ENCODE assay signal across 13 cellular contexts in genomic region chr9:12874395-12874794, GRCh38.
DNase-seq lines count a peak whose midpoint lies in the region; ATAC-seq and TF ChIP-seq lines count a peak whose summit lies in the region.
"Had no signal": no experiment of that assay in that cellular context is flagged by ENCODE, and none has a peak within 500 bp of the region (broad histone marks: within the 10 kb centered on the region; RNA-seq: fewer than 3 reads in every experiment).

No MANE protein-coding gene starts in this region.

- 29% methylated on average over 3 of the region's 3 CpGs for WGBS in mammary epithelial cell (ENCODE audit: low coverage, missing lambda C conversion rate)
- 80% methylated on average over 3 of the region's 3 CpGs for WGBS in right lobe of liver (ENCODE audit: insufficient coverage, low coverage, low lambda C conversion rate, missing lambda C conversion rate)

- no peak overlapping the region for H3K9ac ChIP-seq in mammary epithelial cell (ENCODE audit: insufficient read depth, low read length)

- peaks cover 3% of the 10 kb centered on the region for H3K9me3 Mint-ChIP-seq in MCF 10A (ENCODE audit: unreplicated experiment)

- peak overlapping the region; percentile 77 for H2AFZ ChIP-seq in mammary epithelial cell (ENCODE audit: low read depth, low read length)

- POLR2A ChIA-PET in MCF 10A (lab: Yijun Ruan, JAX): interaction anchor here (0.9 to 1.2 kb wide), 5 partner anchors 14 to 98 kb away, joined by 3 to 5 read pairs (median 4); no protein-coding TSS in a partner anchor

- no peaks in the 10 kb centered on the region for H3K79me2 ChIP-seq in mammary epithelial cell (ENCODE audit: insufficient read depth, low read length)

- in situ Hi-C loops in mammary epithelial cell (cut with MboI; ENCODE audit: low sequenced_read_pairs in 2 of 2): no loop called here

- TF ChIP-seq POLR2A in breast epithelium (IDR thresholded peaks at IDR 0.05): no peak
- TF ChIP-seq POLR2A in right lobe of liver (IDR thresholded peaks at IDR 0.05): no peak

- DNase-seq in MCF 10A (ENCODE audit: unreplicated experiment) (no peak), breast epithelium (ENCODE audit: low spot score in 2 of 2) (no peak), mammary epithelial cell (no peak), fibroblast of gingiva (ENCODE audit: low read depth) (peak; percentile 41), AG08395 (ENCODE audit: low spot score) (no peak), right lobe of liver (no peak), C1 segment of cervical spinal cord (lab: John Stamatoyannopoulos, UW) (no peak)
- DNase-seq: BE2C; Caco-2; CD8-positive, alpha-beta T cell; H7 had no signal

- intact Hi-C loops in MCF 10A (cut with micrococcal nuclease) (no loop called here), breast epithelium (cut with DNase I; ENCODE audit: low total_unique reads) (no loop called here), mammary epithelial cell (cut with micrococcal nuclease) (no loop called here), right lobe of liver (cut with DNase I) (no loop called here)

- H3K4me3 ChIP-seq in breast epithelium (no peak overlapping the region), mammary epithelial cell (replicated peaks in 1 of 3; ENCODE audit: insufficient read depth in 1 of 3, low read depth in 2 of 3, low read length in 3 of 3) (no peak overlapping the region), right lobe of liver (no peak overlapping the region)

- H3K9me3 ChIP-seq in breast epithelium (no peaks in the 10 kb centered on the region), mammary epithelial cell (replicated peaks; ENCODE audit: insufficient read depth, low read length) (no peaks in the 10 kb centered on the region), right lobe of liver (no peaks in the 10 kb centered on the region)
- H3K9me3 ChIP-seq: BE2C, Caco-2 had no signal

- TF ChIP-seq CTCF in MCF 10A (IDR thresholded peaks at IDR 0.05; ENCODE audit: unreplicated experiment) (no peak), breast epithelium (IDR thresholded peaks at IDR 0.05) (no peak), mammary epithelial cell (conservative IDR thresholded peaks at IDR 0.05 in 1 of 2, IDR thresholded peaks at IDR 0.05 in 1 of 2; ENCODE audit: extremely low read depth in 1 of 2, insufficient read depth in 1 of 2, low read depth in 1 of 2, low read length in 2 of 2) (no peak), right lobe of liver (IDR thresholded peaks at IDR 0.05) (no peak)

- H3K36me3 ChIP-seq in breast epithelium (no peaks in the 10 kb centered on the region), mammary epithelial cell (ENCODE audit: insufficient read depth, low read length) (no peaks in the 10 kb centered on the region), right lobe of liver (no peaks in the 10 kb centered on the region)
- H3K36me3 ChIP-seq: BE2C had no signal

- H3K36me3 Mint-ChIP-seq in MCF 10A (ENCODE audit: insufficient read depth, unreplicated experiment): no peaks in the 10 kb centered on the region
- H3K36me3 Mint-ChIP-seq: CD14-positive monocyte; CD8-positive, alpha-beta T cell; IgD-negative memory B cell had no signal

- H3K4me3 Mint-ChIP-seq in MCF 10A (ENCODE audit: unreplicated experiment): no peak overlapping the region
- H3K4me3 Mint-ChIP-seq: CD14-positive monocyte; CD8-positive, alpha-beta T cell; IgD-negative memory B cell had no signal

- no peak for ATAC-seq in right lobe of liver
- ATAC-seq: CD8-positive, alpha-beta T cell had no signal

- H3K27me3 ChIP-seq in breast epithelium (no peaks in the 10 kb centered on the region), mammary epithelial cell (ENCODE audit: insufficient read depth, low read length) (no peaks in the 10 kb centered on the region), right lobe of liver (no peaks in the 10 kb centered on the region)
- H3K27me3 ChIP-seq: BE2C had no signal

- peak overlapping the region; percentile 31 for H3K27ac Mint-ChIP-seq in MCF 10A (ENCODE audit: low read depth, unreplicated experiment)
- H3K27ac Mint-ChIP-seq: CD14-positive monocyte; CD8-positive, alpha-beta T cell; IgD-negative memory B cell had no signal

- H3K27ac ChIP-seq in breast epithelium (no peak overlapping the region), mammary epithelial cell (ENCODE audit: insufficient read depth, low read depth, low read length) (no peak overlapping the region), right lobe of liver (no peak overlapping the region)

- dilution Hi-C loops in mammary epithelial cell (cut with HindIII; ENCODE audit: low sequenced_read_pairs): no loop called here

- BruUV-seq in MCF 10A (replicated peaks; lab: Mats Ljungman, UMichigan) (no TSS peak), mammary epithelial cell (replicated peaks; lab: Mats Ljungman, UMichigan) (TSS peak; percentile 44)

- H3K4me1 Mint-ChIP-seq in MCF 10A (ENCODE audit: insufficient read depth, unreplicated experiment): peaks cover 29% of the 10 kb centered on the region
- H3K4me1 Mint-ChIP-seq: CD14-positive monocyte, IgD-negative memory B cell had no signal

- H3K4me1 ChIP-seq in breast epithelium: no peaks in the 10 kb centered on the region
- H3K4me1 ChIP-seq in mammary epithelial cell (ENCODE audit: insufficient read depth, low read length): peaks cover 12% of the 10 kb centered on the region
- H3K4me1 ChIP-seq in right lobe of liver: no peaks in the 10 kb centered on the region
- H3K4me1 ChIP-seq: Caco-2 had no signal

- no peaks in the 10 kb centered on the region for H4K20me1 ChIP-seq in mammary epithelial cell (ENCODE audit: insufficient read depth, low read length)

- H3K27me3 Mint-ChIP-seq in MCF 10A (ENCODE audit: insufficient read depth, unreplicated experiment): no peaks in the 10 kb centered on the region
- H3K27me3 Mint-ChIP-seq: IgD-negative memory B cell had no signal

- CTCF ChIA-PET in MCF 10A (lab: Yijun Ruan, JAX): interaction anchor here (0.6 to 1.0 kb wide), 4 partner anchors 10 to 1151 kb away, joined by 3 to 4 read pairs (median 3); no protein-coding TSS in a partner anchor
- CTCF ChIA-PET in mammary epithelial cell (lab: Charles Lee; ENCODE audit: low non-redundant PET): no interaction called here

- peak overlapping the region; percentile 48 for H3K4me2 ChIP-seq in mammary epithelial cell (ENCODE audit: insufficient read depth, low read depth, low read length)
